ENCODE assay signal across 23 cellular contexts in the genomic region with DNA sequence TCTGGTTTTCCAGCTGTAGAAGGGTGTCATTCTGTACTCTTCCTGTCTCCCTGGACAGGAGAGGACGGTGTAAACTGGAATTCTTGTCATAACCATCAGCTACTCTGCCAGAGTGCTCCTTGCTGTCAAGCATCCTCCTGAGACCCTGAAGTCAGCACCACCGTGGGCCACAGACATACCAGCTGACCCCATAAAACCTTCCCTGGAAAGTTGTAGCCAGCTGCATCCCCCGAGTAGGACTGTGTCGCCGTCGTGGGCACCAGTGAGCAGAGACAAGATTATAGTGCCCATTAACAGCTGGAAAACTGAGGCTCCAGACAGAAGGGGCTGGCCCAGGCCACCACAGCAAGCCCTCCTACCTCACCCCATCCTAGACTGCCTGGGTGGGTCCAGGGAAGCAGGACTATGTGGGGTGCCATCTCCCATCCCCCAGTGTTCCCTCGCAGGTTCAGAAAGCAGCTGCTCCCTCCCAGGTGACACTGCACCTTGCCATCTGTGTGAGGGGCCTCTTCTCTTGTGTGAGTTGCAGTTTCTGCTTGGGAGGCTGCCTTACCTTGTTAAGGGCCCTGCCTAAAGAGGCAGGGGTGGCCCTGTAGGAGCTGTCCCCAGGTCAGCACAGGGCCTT.
"Had no signal": no experiment of that assay in that cellular context is flagged by ENCODE, and none has a peak within 500 bp of the region (broad histone marks: within the 10 kb centered on the region; RNA-seq: fewer than 3 reads in every experiment).

No MANE protein-coding gene starts in this region.

- FAIRE-seq: endometrium, frontal cortex had no signal

- H3K4me1 ChIP-seq: parathyroid adenoma, prostate gland, testis had no signal

- H3K36me3 ChIP-seq: neutrophil, prostate gland, sigmoid colon, tibial artery, uterus had no signal

- H3K9me3 ChIP-seq: mucosa of descending colon, neutrophil, prostate gland, sigmoid colon, testis, tibial artery, uterus had no signal

- H3K9ac ChIP-seq: parathyroid adenoma had no signal

- H3K27ac ChIP-seq: neutrophil, parathyroid adenoma, prostate gland, sigmoid colon, testis, tibial artery, uterus had no signal

- H3K79me2 ChIP-seq: parathyroid adenoma had no signal

- H3K4me3 ChIP-seq: lung, mucosa of descending colon, prostate gland, sigmoid colon, testis, tibial artery, uterus had no signal

- H2AFZ ChIP-seq: parathyroid adenoma had no signal

- DNase-seq: cortex of kidney; effector memory CD8-positive, alpha-beta T cell; erythroblast; hypothalamus; immature natural killer cell; islet precursor cell; naive B cell; nephron progenitor cell; sigmoid colon; stimulated activated CD4-positive, alpha-beta T cell treated with anti-CD3 and anti-CD28 coated beads, Interleukin-2, amount 100 ng/mL, for 24 hours; stimulated activated CD4-positive, alpha-beta T cell treated with anti-CD3 and anti-CD28 coated beads, Interleukin-4, amount 100 ng/mL, for 24 hours; stimulated activated naive CD8-positive, alpha-beta T cell treated with anti-CD3 and anti-CD28 coated beads, Interleukin-15, Interleukin-2, amounts not matched to agents 100 U/mL and 50 U/mL, for 24 hours; substantia nigra; testis; tibial artery; uterus had no signal

- H3K27me3 ChIP-seq: testis, uterus had no signal
